Comparison of ENCODE assay signal across 13 cellular contexts in the genomic region with DNA sequence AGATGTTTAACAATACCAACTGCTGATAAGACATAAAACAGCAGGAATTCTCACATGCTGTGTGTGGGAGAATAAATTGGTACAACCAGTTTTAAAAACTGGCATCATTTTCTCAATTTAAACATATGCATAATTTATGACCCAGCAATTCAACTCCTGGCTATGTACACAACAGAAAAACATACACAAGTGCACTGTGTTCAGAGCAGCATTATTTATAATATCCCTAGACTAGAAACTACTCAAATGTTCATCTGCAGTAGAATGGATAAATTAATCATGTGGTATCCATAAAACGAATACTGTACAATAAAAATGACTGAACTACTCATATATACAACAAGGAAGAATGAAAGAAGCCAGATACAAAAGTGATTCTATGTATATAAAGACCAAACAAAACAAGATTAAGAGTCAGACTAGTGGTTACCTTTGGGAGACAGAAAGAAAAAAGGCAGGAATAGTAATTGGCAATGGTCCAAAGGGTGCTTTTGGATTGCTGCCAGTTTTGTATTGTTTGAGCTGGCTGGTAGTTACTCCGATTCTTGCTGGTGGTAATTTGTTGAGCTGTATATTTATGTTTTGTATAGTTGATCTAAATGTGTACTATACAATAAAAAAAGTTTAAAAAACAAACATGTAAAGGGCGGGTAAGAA.
A peak's percentile ranks its signal among the peaks of the same experiment; 100 is the strongest.
DNase-seq lines count a peak whose midpoint lies in the region; ATAC-seq lines count a peak whose summit lies in the region.
"Had no signal": no experiment of that assay in that cellular context is flagged by ENCODE, and none has a peak within 500 bp of the region (broad histone marks: within the 10 kb centered on the region; RNA-seq: fewer than 3 reads in every experiment).

No MANE protein-coding gene starts in this region.

- DNase-seq in COLO668 (lab: John Stamatoyannopoulos, UW; ENCODE audit: unreplicated experiment): peak; percentile 89
- DNase-seq in M059J (ENCODE audit: low read depth): peak; percentile 3
- DNase-seq in NCI-H2171 treated with DMSO at 0.1 percent for 48 hours (lab: John Stamatoyannopoulos, UW): peak; percentile 89
- peak; percentile 6 for DNase-seq in amniotic epithelial cell (ENCODE audit: low read depth)
- DNase-seq in NK-92 (lab: John Stamatoyannopoulos, UW; ENCODE audit: unreplicated experiment): no peak
- no peak for DNase-seq in activated T-cell treated with anti-CD3 and anti-CD28 coated beads, Interleukin-2, amount 50 U/mL, for 48 hours
- DNase-seq in AML-193 (lab: John Stamatoyannopoulos, UW): no peak
- DNase-seq: activated CD8-positive, alpha-beta memory T cell treated with anti-CD3 and anti-CD28 coated beads, Interleukin-2, amount 50 U/mL, for 48 hours; activated naive CD8-positive, alpha-beta T cell treated with anti-CD3 and anti-CD28 coated beads, Interleukin-2, amount 50 U/mL, for 24 hours; stimulated activated CD4-positive, alpha-beta T cell treated with anti-CD3 and anti-CD28 coated beads, Interleukin-1b, Interleukin-23, amount 100 ng/mL, for 48 hours; stimulated activated naive CD8-positive, alpha-beta T cell treated with anti-CD3 and anti-CD28 coated beads, Interleukin-15, Interleukin-2, amounts not matched to agents 100 U/mL and 50 U/mL, for 24 hours; WERI-Rb-1 had no signal

- no peak for ATAC-seq in HG02870 (IDR thresholded peaks at IDR 0.05; ENCODE audit: unreplicated experiment)
- ATAC-seq: activated naive CD8-positive, alpha-beta T cell treated with anti-CD3 and anti-CD28 coated beads, Interleukin-2, amount 50 U/mL, for 24 hours; stimulated activated naive CD8-positive, alpha-beta T cell treated with anti-CD3 and anti-CD28 coated beads, Interleukin-15, Interleukin-2, amounts not matched to agents 100 U/mL and 50 U/mL, for 24 hours had no signal

Comparison
In these comparisons a context has a peak if more than half of its experiments do, and no peak if none do; other contexts are left out.
1. DNase-seq: peak in COLO668 (single experiment), M059J (single experiment), NCI-H2171 treated with DMSO at 0.1 percent for 48 hours (single experiment) and amniotic epithelial cell (single experiment); none in NK-92 (single experiment), activated T-cell treated with anti-CD3 and anti-CD28 coated beads, Interleukin-2, amount 50 U/mL, for 48 hours (0 of 2) and AML-193 (0 of 2).